Comparison of ENCODE assay signal across 18 cellular contexts in genomic region chr17:44092051-44092450, GRCh38. TPM values are rescaled to one million over a fixed set of nuclear protein-coding genes. Genes with fewer than 3 reads are reported as not detected.
A peak's percentile ranks its signal among the peaks of the same experiment; 100 is the strongest.
DNase-seq lines count a peak whose midpoint lies in the region; ATAC-seq and TF ChIP-seq lines count a peak whose summit lies in the region.
"Had no signal": no experiment of that assay in that cellular context is flagged by ENCODE, and none has a peak within 500 bp of the region (broad histone marks: within the 10 kb centered on the region; RNA-seq: fewer than 3 reads in every experiment).

No MANE protein-coding gene starts in this region.

- peaks cover 67% of the 10 kb centered on the region for H3K36me3 ChIP-seq in BLaER1
- H3K36me3 ChIP-seq in prostate gland = peaks cover 8 to 19% of the 10 kb centered on the region in 2 donors

- TF ChIP-seq CTCF in RWPE1 (conservative IDR thresholded peaks at IDR 0.05; ENCODE audit: low read depth) (no peak), glutamatergic neuron (IDR thresholded peaks at IDR 0.05; ENCODE audit: partially characterized antibody, unreplicated experiment) (no peak), GM10266 (IDR thresholded peaks at IDR 0.05; ENCODE audit: control insufficient read depth, insufficient read depth, low read depth, missing control alignments) (no peak), prostate gland (IDR thresholded peaks at IDR 0.05) (no peak)

- no peak overlapping the region for H3K4me3 ChIP-seq in BLaER1
- H3K4me3 ChIP-seq in prostate gland = no peak overlapping the region
- H3K4me3 ChIP-seq: BLaER1 treated with 17β-estradiol and CSF1 and Interleukin-3, amounts not matched to agents 10 nM and 100 nM; GM23338 had no signal

- H4K20me1 ChIP-seq in BLaER1 = peaks cover 13% of the 10 kb centered on the region; the same call in 1 of the 2 replicates

- POLR2A ChIA-PET in RWPE1 (lab: Yijun Ruan, JAX; ENCODE audit: low non-redundant PET) = interaction anchor here (0.5 kb wide), 1 partner anchor 49 kb away, joined by 3 read pairs; no protein-coding TSS in a partner anchor

- CTCF ChIA-PET in RWPE1 (lab: Yijun Ruan, JAX) = interaction anchor here (0.6 kb wide), 1 partner anchor 22 kb away, joined by 3 read pairs; no protein-coding TSS in a partner anchor

- H3K4me1 ChIP-seq in BLaER1 (peaks cover 67% of the 10 kb centered on the region), prostate gland (replicated peaks) (peaks cover 6% of the 10 kb centered on the region)

- 88% methylated on average over 11 of the region's 11 CpGs for WGBS in prostate gland

- intact Hi-C loops in prostate gland (cut with DNase I) = no loop called here

- H3K9me3 Mint-ChIP-seq in glutamatergic neuron (ENCODE audit: unreplicated experiment) = peaks cover 3% of the 10 kb centered on the region
- H3K9me3 Mint-ChIP-seq in stimulated activated effector memory CD8-positive, alpha-beta T cell treated with anti-CD3 and anti-CD28 coated beads, Interleukin-12 subunit alpha, Interleukin-12 subunit beta, amount 100 ng/mL, for 72 hours = no peaks in the 10 kb centered on the region
- H3K9me3 Mint-ChIP-seq: CD8-positive, alpha-beta T cell; GM23338; HFFc6 had no signal

- H3K36me3 Mint-ChIP-seq in glutamatergic neuron (ENCODE audit: unreplicated experiment) = peaks cover 3% of the 10 kb centered on the region
- H3K36me3 Mint-ChIP-seq in stimulated activated effector memory CD8-positive, alpha-beta T cell treated with anti-CD3 and anti-CD28 coated beads, Interleukin-12 subunit alpha, Interleukin-12 subunit beta, amount 100 ng/mL, for 72 hours = peaks cover 32% of the 10 kb centered on the region

- H3K4me2 ChIP-seq in BLaER1 = no peak overlapping the region
- H3K4me2 ChIP-seq: GM23338 had no signal

- H3K4me3 Mint-ChIP-seq in glutamatergic neuron (ENCODE audit: unreplicated experiment) = no peak overlapping the region
- no peak overlapping the region for H3K4me3 Mint-ChIP-seq in stimulated activated effector memory CD8-positive, alpha-beta T cell treated with anti-CD3 and anti-CD28 coated beads, Interleukin-12 subunit alpha, Interleukin-12 subunit beta, amount 100 ng/mL, for 72 hours
- H3K4me3 Mint-ChIP-seq: CD8-positive, alpha-beta T cell; GM23338; HFFc6 had no signal

- H3K4me1 Mint-ChIP-seq in glutamatergic neuron (ENCODE audit: low read depth, unreplicated experiment) = peaks cover 16% of the 10 kb centered on the region
- H3K4me1 Mint-ChIP-seq in stimulated activated effector memory CD8-positive, alpha-beta T cell treated with anti-CD3 and anti-CD28 coated beads, Interleukin-12 subunit alpha, Interleukin-12 subunit beta, amount 100 ng/mL, for 72 hours = peaks cover 29% of the 10 kb centered on the region

- TF ChIP-seq POLR2A in prostate gland (IDR thresholded peaks at IDR 0.05) = no peak

- ATAC-seq in stimulated activated effector memory CD8-positive, alpha-beta T cell treated with anti-CD3 and anti-CD28 coated beads, Interleukin-12 subunit alpha, Interleukin-12 subunit beta, amount 100 ng/mL, for 72 hours = no peak
- ATAC-seq in GM21360 (IDR thresholded peaks at IDR 0.05; ENCODE audit: unreplicated experiment) = no peak
- ATAC-seq: CD8-positive, alpha-beta T cell; GM23338; HCT116; HepG2 had no signal

- H3K27ac ChIP-seq in BLaER1 (peak overlapping the region; percentile 51), RWPE1 (peak overlapping the region; percentile 25), prostate gland (no peak overlapping the region)

- no peak overlapping the region for H3K9ac ChIP-seq in BLaER1

- no peaks in the 10 kb centered on the region for H3K27me3 ChIP-seq in BLaER1
- no peaks in the 10 kb centered on the region for H3K27me3 ChIP-seq in prostate gland (replicated peaks; ENCODE audit: insufficient read depth)
- H3K27me3 ChIP-seq: BLaER1 treated with 17β-estradiol and CSF1 and Interleukin-3, amounts not matched to agents 10 nM and 100 nM had no signal

- H3K27ac Mint-ChIP-seq in glutamatergic neuron (ENCODE audit: unreplicated experiment) = peak overlapping the region; percentile 20
- peak overlapping the region; percentile 46 for H3K27ac Mint-ChIP-seq in stimulated activated effector memory CD8-positive, alpha-beta T cell treated with anti-CD3 and anti-CD28 coated beads, Interleukin-12 subunit alpha, Interleukin-12 subunit beta, amount 100 ng/mL, for 72 hours
- H3K27ac Mint-ChIP-seq: CD8-positive, alpha-beta T cell; GM23338 had no signal

- no peaks in the 10 kb centered on the region for H3K9me3 ChIP-seq in BLaER1
- H3K9me3 ChIP-seq in prostate gland = no peaks in the 10 kb centered on the region
- H3K9me3 ChIP-seq: BLaER1 treated with 17β-estradiol and CSF1 and Interleukin-3, amounts not matched to agents 10 nM and 100 nM had no signal

- H3K27me3 Mint-ChIP-seq in glutamatergic neuron (ENCODE audit: unreplicated experiment) = peaks cover 14% of the 10 kb centered on the region

- no peak for DNase-seq in RWPE1 (ENCODE audit: low spot score)
- DNase-seq in glutamatergic neuron = no peak
- no peak for DNase-seq in stimulated activated effector memory CD8-positive, alpha-beta T cell treated with anti-CD3 and anti-CD28 coated beads, Interleukin-12 subunit alpha, Interleukin-12 subunit beta, amount 100 ng/mL, for 72 hours (ENCODE audit: low spot score in 2 of 2)
- DNase-seq in GM10266 (ENCODE audit: extremely low spot score) = no peak
- DNase-seq in prostate gland (ENCODE audit: low spot score) = no peak
- DNase-seq: 8988T; Calu3; CD8-positive, alpha-beta T cell; DMS53; DND-41; EL; HFFc6 had no signal

RNA-seq across cellular contexts. Expression of gene G6PC3, which starts 21.5 kb away (rescaled TPM):
- total RNA-seq in glutamatergic neuron (ENCODE audit: unreplicated experiment) = 51.2 TPM
- total RNA-seq in prostate gland = 10 to 100 TPM; 68.9 to 84.8 TPM

RNA-seq across cellular contexts. Expression of gene LSM12, which starts 25.6 kb away (rescaled TPM):
- total RNA-seq in glutamatergic neuron (ENCODE audit: unreplicated experiment) (57.9 TPM), prostate gland (10 to 100 TPM; 30.0 to 45.2 TPM)

RNA-seq across cellular contexts. Expression of gene HDAC5, which starts 31.4 kb away (rescaled TPM):
- 185 TPM for total RNA-seq in glutamatergic neuron (ENCODE audit: unreplicated experiment)
- total RNA-seq in prostate gland = 100 to 1,000 TPM in 1 of 2 donors, 10 to 100 TPM in 1; 71.2 to 145 TPM

RNA-seq across cellular contexts. Expression of gene HROB, which starts 49.7 kb away (rescaled TPM):
- total RNA-seq in glutamatergic neuron (ENCODE audit: unreplicated experiment) = 3.2 TPM
- 1 to 10 TPM; 1.4 to 8.1 TPM for total RNA-seq in prostate gland

Comparison
In these comparisons a context has a peak if more than half of its experiments do, and no peak if none do; other contexts are left out.
1. H3K27ac ChIP-seq: peak in BLaER1 (single experiment) and RWPE1 (single experiment); none in prostate gland (0 of 2).